ENCODE assay signal across 6 cellular contexts in the genomic region with DNA sequence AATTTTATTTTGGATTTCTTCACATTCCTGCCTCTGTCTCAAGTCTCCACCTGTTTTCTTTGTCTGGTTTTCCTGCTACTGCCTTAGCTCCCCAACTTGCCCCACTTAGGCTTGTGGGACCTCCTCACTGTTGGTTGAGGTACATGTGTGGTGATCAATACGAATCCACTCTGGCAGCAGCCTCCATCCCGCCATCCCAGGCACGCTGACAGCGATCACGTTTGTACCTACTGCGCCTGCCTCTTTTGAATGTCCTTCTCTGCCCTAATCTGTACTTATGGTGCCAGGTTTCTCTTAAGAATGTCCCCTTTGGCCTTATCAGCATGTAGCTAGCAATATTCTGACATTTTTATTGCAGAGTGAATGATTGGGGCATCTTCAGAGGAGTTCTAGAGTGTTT. TPM values are rescaled to one million over a fixed set of nuclear protein-coding genes. Genes with fewer than 3 reads are reported as not detected.
"Had no signal": no experiment of that assay in that cellular context is flagged by ENCODE, and none has a peak within 500 bp of the region (broad histone marks: within the 10 kb centered on the region; RNA-seq: fewer than 3 reads in every experiment).

No MANE protein-coding gene starts in this region.

RNA-seq across cellular contexts. Expression of gene SCGB1C2, which starts 2.3 kb away (rescaled TPM):
- total RNA-seq: HT-29, LHCN-M2, MCF 10A, OCI-LY7, PC-3, SK-MEL-5 had no signal

RNA-seq across cellular contexts. Expression of gene DOC2B, which starts 46.4 kb away (rescaled TPM):
- total RNA-seq: HT-29, LHCN-M2, MCF 10A, OCI-LY7 had no signal
